8 cellular contexts compared by ENCODE assay signal in the genomic region with DNA sequence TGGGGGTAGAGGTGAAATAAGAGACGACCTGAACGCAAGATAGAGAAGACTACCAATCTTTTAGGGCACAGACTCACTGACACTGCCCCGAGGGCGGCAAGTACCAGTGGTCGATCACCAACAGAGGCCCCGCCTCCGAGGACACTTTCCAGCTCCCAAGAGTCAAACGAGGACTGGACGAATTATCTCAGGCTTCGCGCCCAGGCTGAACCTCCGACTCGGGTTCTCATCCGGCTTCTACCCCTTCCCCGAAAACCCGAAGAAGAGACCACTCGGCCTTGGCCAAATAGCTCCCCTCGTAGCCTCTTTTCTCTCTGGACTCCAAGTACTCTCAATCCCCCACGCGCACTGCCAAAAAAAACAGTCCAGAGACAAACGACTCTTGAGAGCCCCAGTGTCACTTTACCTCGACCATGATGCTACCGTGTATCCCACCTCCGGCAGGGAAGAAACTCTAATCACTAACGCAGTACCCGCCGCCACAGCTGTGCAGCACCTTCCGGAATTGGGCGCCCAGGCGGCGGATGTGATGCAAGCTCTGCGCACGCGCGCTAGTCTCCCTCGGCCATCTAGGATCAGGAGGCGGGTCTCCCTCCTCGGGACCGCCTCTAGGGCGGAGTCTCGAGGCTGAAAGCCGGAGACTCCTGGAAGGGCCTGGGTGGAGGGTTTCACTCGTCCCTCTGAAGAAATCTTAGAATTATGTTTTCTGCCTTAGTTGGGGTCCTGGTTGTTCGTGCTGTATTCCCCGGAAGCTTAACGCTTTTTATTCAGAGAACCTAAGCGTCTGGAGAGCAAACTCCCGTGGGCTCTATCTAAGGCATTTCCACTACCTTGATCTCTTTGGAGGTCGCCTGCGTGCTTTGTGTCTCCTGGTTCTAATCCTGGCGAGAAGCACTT. TPM values are rescaled to one million over a fixed set of nuclear protein-coding genes. Genes with fewer than 3 reads are reported as not detected.
DNase-seq lines count a peak whose midpoint lies in the region; ATAC-seq, FAIRE-seq and TF ChIP-seq lines count a peak whose summit lies in the region.

Gene PLRG1 (minus strand): TSS at position 507 of the 897 bp plus-strand sequence. CDS start 92 bp downstream, at position 415.

- H3K4me3 ChIP-seq in GM12875 (ENCODE audit: low read depth, low read length) (peak within 1 kb of the TSS; percentile 71), adipocyte (ENCODE audit: low read length) (peak within 1 kb of the TSS; percentile 95), pancreas (peak within 1 kb of the TSS; percentile 47 to 80 (median 72)), tibial artery (peak within 1 kb of the TSS; percentile 74 to 92)

- H3K4me1 ChIP-seq in adipocyte (ENCODE audit: control insufficient read depth, insufficient read depth, low read length) (peaks cover 16% of the 10 kb centered on the region), pancreas (peaks cover 0 to 11% (median 7%) of the 10 kb centered on the region in 3 donors), tibial artery (peaks cover 0 to 16% (median 12%) of the 10 kb centered on the region in 4 donors)

- 0% methylated on average over 51 of the region's 51 CpGs for WGBS in pancreas, 2 donors

- intact Hi-C loops in Right ventricle myocardium superior (cut with DNase I) (loop anchor here (5.0 to 10.0 kb wide), 2 partner anchors 67 to 225 kb away; no protein-coding TSS in a partner anchor), pancreas (cut with DNase I) (loop anchor here in 1 of 3 donors (10.0 kb wide), 1 partner anchor 235 kb away; the partner anchor contains the start of gene RBM46), tibial artery (cut with DNase I; ENCODE audit: low total_unique reads) (no loop called here)

- peaks cover 25% of the 10 kb centered on the region for H3K36me3 ChIP-seq in adipocyte (ENCODE audit: control insufficient read depth, insufficient read depth, low read length, severe bottlenecking)
- H3K36me3 ChIP-seq in pancreas: peaks cover 3 to 7% (median 5%) of the 10 kb centered on the region in 3 donors
- peaks cover 19 to 23% (median 20%) of the 10 kb centered on the region in 3 donors for H3K36me3 ChIP-seq in tibial artery

- DNase-seq in NCI-H1436 (lab: John Stamatoyannopoulos, UW): peak; percentile 93
- peak; percentile 93 for DNase-seq in T follicular helper cell (ENCODE audit: low read depth)
- peak; percentile 99 for DNase-seq in adipocyte (ENCODE audit: low read depth)
- DNase-seq in Right ventricle myocardium superior: peak; percentile 99
- DNase-seq in pancreas: peak; percentile 94 to 99 (median 96)
- peak; percentile 97 for DNase-seq in tibial artery

- ATAC-seq in HG02798 (IDR thresholded peaks at IDR 0.05; ENCODE audit: poor library complexity, unreplicated experiment) (peak; percentile 99), Right ventricle myocardium superior (ENCODE audit: poor library complexity) (peak; percentile 100), pancreas (peak; percentile 98 to 100 (median 99))

- H3K27ac ChIP-seq in pancreas (peak within 1 kb of the TSS; percentile 13 to 81 (median 45)), tibial artery (peak within 1 kb of the TSS; percentile 81 to 85)

- no peaks in the 10 kb centered on the region for H3K9me3 ChIP-seq in adipocyte (ENCODE audit: control insufficient read depth, low read length)
- H3K9me3 ChIP-seq in pancreas: no peaks in the 10 kb centered on the region
- no peaks in the 10 kb centered on the region for H3K9me3 ChIP-seq in tibial artery

- H3K27me3 ChIP-seq in adipocyte (replicated peaks; ENCODE audit: control insufficient read depth, insufficient read depth, low read length): no peaks in the 10 kb centered on the region
- H3K27me3 ChIP-seq in pancreas: no peaks in the 10 kb centered on the region
- no peaks in the 10 kb centered on the region for H3K27me3 ChIP-seq in tibial artery

- FAIRE-seq in pancreas (lab: Jason Lieb, UNC): peak; percentile 92

- peak within 1 kb of the TSS; percentile 95 for H3K9ac ChIP-seq in adipocyte (ENCODE audit: low read length)

- no peak for TF ChIP-seq CTCF in GM12875 (IDR thresholded peaks at IDR 0.05; ENCODE audit: borderline replicate concordance, insufficient read depth, low read depth, low read length)
- TF ChIP-seq CTCF in pancreas (IDR thresholded peaks at IDR 0.05): peak in 3 of 4 donors; percentile 11 to 15 (median 12)
- peak; percentile 25 to 50 for TF ChIP-seq CTCF in tibial artery (IDR thresholded peaks at IDR 0.05)

RNA-seq across cellular contexts. Expression of gene PLRG1, which starts in this region (rescaled TPM):
- total RNA-seq in Right ventricle myocardium superior (35.9 TPM), pancreas (10 to 100 TPM; 18.5 to 34.8 (median 30.5) TPM)
- polyA plus RNA-seq in pancreas: 10 to 100 TPM; 20.6 to 38.6 TPM

Comparison
In these comparisons a context has a peak if more than half of its experiments do, and no peak if none do; other contexts are left out.
1. Peak in every context shown above with its lines: DNase-seq, ATAC-seq, H3K4me3 ChIP-seq and H3K27ac ChIP-seq.